In the genomic region with DNA sequence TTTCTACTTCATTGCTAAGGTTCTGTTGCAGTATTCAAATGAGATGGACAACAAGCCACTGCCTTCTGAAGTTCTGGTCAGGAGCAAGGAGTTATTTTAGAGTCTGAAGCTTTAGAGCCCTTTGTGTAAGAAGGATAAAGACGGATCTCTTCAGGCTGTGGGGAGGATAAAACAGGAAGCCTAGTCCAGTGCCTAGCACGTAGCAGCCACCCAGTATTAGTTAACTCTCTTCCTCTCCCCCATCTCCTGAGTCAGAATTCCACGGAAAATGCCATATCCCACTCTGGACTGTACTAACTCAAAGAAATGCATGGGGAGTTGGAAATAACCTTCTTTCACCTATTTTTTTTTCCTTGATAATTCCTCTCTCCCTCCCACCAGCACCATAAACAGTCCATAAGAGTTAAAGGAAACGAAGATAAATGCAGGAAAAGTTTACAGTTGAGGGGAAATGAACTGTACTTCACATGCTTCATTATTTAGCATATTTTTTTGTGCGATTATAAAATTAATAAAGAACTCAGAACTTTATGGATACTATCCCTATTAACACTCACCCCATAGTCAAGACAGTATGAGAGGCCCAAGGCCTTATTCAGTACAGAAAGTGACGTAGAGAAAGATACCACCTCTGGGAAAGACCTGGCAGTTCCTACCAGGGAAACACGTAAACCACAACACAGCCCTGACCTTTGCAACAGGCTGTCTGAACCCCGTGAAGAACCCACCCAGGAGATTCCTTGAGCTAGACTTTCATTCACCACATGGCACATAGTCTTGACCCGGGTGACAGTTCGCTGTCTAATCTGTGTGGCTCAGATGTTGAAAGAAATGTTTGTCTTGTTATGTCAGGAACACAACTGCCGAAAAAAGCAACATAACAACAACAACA, we compare ENCODE assay signal across 11 cellular contexts. TPM values are rescaled to one million over a fixed set of nuclear protein-coding genes. Genes with fewer than 3 reads are reported as not detected.
DNase-seq lines count a peak whose midpoint lies in the region; ATAC-seq and TF ChIP-seq lines count a peak whose summit lies in the region.
"Had no signal": no experiment of that assay in that cellular context is flagged by ENCODE, and none has a peak within 500 bp of the region (broad histone marks: within the 10 kb centered on the region; RNA-seq: fewer than 3 reads in every experiment).

No MANE protein-coding gene starts in this region.

- ATAC-seq in HG02938 (IDR thresholded peaks at IDR 0.05; ENCODE audit: unreplicated experiment), result no peak
- no peak for ATAC-seq in HG03135 (IDR thresholded peaks at IDR 0.05; ENCODE audit: unreplicated experiment)
- ATAC-seq in HG03432 (IDR thresholded peaks at IDR 0.05; ENCODE audit: unreplicated experiment), result no peak

- no peaks in the 10 kb centered on the region for H3K27me3 ChIP-seq in brain microvascular endothelial cell (replicated peaks)
- peaks cover 0 to 9% (median 4%) of the 10 kb centered on the region in 4 donors for H3K27me3 ChIP-seq in liver (ENCODE audit: control insufficient read depth in 4 of 4, insufficient read depth in 4 of 4, low read length in 3 of 4)

- H3K27ac ChIP-seq in brain microvascular endothelial cell, result peak overlapping the region; percentile 9
- H3K27ac ChIP-seq in liver (ENCODE audit: low read depth in 1 of 2, low read length in 2 of 2), result no peak overlapping the region
- H3K27ac ChIP-seq: parathyroid adenoma had no signal

- H3K36me3 ChIP-seq in brain microvascular endothelial cell (replicated peaks) (no peaks in the 10 kb centered on the region), liver (ENCODE audit: control insufficient read depth in 4 of 4, insufficient read depth in 3 of 4, low read depth in 1 of 4, low read length in 3 of 4) (no peaks in the 10 kb centered on the region)

- no peak for TF ChIP-seq CTCF in brain microvascular endothelial cell (IDR thresholded peaks at IDR 0.05; ENCODE audit: low read depth, low read length, missing control alignments)
- TF ChIP-seq CTCF in liver (IDR thresholded peaks at IDR 0.05; ENCODE audit: low read depth, low read length, missing input control), result no peak

- no peak overlapping the region for H3K9ac ChIP-seq in liver (ENCODE audit: low read depth in 1 of 2, low read length in 2 of 2)
- H3K9ac ChIP-seq: parathyroid adenoma had no signal

- DNase-seq in Daoy (ENCODE audit: low read depth) (peak; percentile 27), KBM-7 (peak; percentile 51), brain microvascular endothelial cell (no peak), RPMI8226 (no peak)
- DNase-seq: NCI-H1105 treated with DMSO at 0.1 percent for 48 hours had no signal

- in situ Hi-C loops in KBM-7 (cut with MboI; ENCODE audit: low pct_unique_long_range_greater_than_20kb, low sequenced_read_pairs) (no loop called here), brain microvascular endothelial cell (cut with HindIII; ENCODE audit: low pct_ligation_motif_present, low sequenced_read_pairs) (no loop called here)

- no peaks in the 10 kb centered on the region for H3K9me3 ChIP-seq in liver (ENCODE audit: control insufficient read depth in 4 of 4, low read length in 3 of 4)

- no peaks in the 10 kb centered on the region for H3K4me1 ChIP-seq in liver (ENCODE audit: control insufficient read depth in 4 of 4, insufficient read depth in 4 of 4, low read length in 3 of 4)

- H3K4me3 ChIP-seq in brain microvascular endothelial cell (ENCODE audit: low read depth, low read length), result no peak overlapping the region
- no peak overlapping the region for H3K4me3 ChIP-seq in liver (ENCODE audit: low read depth in 1 of 3, low read length in 3 of 3)

- TF ChIP-seq RAD21 in liver (IDR thresholded peaks at IDR 0.05), result no peak

- WGBS in liver, result 64% methylated on average over 11 of the region's 11 CpGs

TF ChIP-seq in liver, 16 proteins besides CTCF, POLR2A, EP300 and RAD21:
- TF ChIP-seq NR2F2 (IDR thresholded peaks at IDR 0.05) (peak; percentile 9), GABPA (IDR thresholded peaks at IDR 0.05 in 1 of 2, conservative IDR thresholded peaks at IDR 0.05 in 1 of 2) (no peak)

RNA-seq across cellular contexts. Expression of a gene that starts 9.2 kb away (rescaled TPM):
- 44.6 and 69.2 TPM in 2 replicates for total RNA-seq in Daoy (2014; rRNA removed; shearing (Covaris generic))
- 10 to 100 TPM in 1 of 2 donors, 1 to 10 TPM in 1; 2.1 to 35.0 TPM for total RNA-seq in liver
- polyA plus RNA-seq in liver, result 1 to 10 TPM in 1 of 2 donors, under 1 TPM in 1; 0.67 to 1.4 TPM
- total RNA-seq: OCI-LY7 had no signal

Comparison
In these comparisons a context has a peak if more than half of its experiments do, and no peak if none do; other contexts are left out.
1. DNase-seq: peak in Daoy (single experiment) and KBM-7 (single experiment); none in brain microvascular endothelial cell (single experiment) and RPMI8226 (single experiment).